ENCODE assay signal across 11 cellular contexts in the genomic region with DNA sequence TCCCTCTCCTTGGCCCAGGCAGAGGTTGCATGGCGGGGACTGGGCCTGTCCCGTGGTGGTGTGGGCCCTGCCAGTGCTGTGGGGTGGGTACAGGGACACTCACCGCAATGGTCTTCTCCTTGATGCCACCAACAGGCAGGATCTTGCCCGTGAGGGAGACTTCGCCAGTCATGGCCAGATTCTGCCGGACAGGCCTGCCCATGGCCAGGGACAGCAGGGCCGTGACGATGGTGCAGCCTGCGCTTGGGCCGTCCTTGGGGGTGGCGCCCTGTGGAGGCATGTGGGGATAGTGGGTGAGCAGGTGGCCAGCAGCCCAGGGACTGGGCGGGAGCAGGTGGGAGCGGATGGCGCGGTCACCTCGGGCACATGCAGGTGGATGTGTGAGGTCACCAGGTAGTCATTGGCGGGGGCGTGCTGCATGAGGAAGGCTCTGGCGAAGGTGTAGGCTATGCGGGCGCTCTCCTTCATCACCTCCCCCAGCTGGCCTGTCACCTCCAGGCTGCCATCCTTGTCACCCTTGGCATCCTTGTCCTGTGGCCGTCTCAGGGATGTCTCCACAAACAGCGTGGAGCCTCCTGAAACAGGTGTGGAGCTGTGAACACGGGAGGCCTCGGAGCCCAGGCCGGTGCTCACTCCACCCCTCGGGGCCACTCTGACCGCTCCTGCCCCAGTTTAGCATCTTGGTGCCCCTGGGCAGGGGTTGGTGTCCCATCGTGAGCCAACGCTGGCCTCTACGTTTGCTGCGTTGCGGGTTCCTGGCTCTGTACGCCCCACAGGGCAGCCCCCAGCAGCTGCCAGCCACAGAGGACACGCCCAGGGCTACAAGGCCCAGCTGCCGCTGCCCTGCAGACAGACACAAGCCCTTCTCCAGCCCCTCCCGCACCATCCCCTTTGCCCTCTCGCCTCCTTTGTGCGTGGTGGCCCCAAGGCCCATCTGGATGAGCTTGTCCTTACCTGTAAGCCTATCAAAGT. TPM values are rescaled to one million over a fixed set of nuclear protein-coding genes. Genes with fewer than 3 reads are reported as not detected.
A peak's percentile ranks its signal among the peaks of the same experiment; 100 is the strongest.
DNase-seq lines count a peak whose midpoint lies in the region; ATAC-seq and TF ChIP-seq lines count a peak whose summit lies in the region.
"Had no signal": no experiment of that assay in that cellular context is flagged by ENCODE, and none has a peak within 500 bp of the region (broad histone marks: within the 10 kb centered on the region; RNA-seq: fewer than 3 reads in every experiment).

No MANE protein-coding gene starts in this region.

- no peak for DNase-seq in Calu3
- peak; percentile 33 for DNase-seq in activated naive CD4-positive, alpha-beta T cell treated with anti-CD3 and anti-CD28 coated beads, Interleukin-2, amount 50 U/mL, for 16 hours
- no peak for DNase-seq in neural crest cell (ENCODE audit: low read depth, low spot score)
- DNase-seq in left lung, result no peak
- DNase-seq in SIG-M5 (lab: John Stamatoyannopoulos, UW), result no peak
- DNase-seq: esophagus squamous epithelium had no signal

- POLR2A ChIA-PET in HEK293 (lab: Yijun Ruan, JAX), result interaction anchor here (0.5 to 1.5 kb wide), 3 partner anchors 10 to 101 kb away, joined by 3 to 6 read pairs (median 3); no protein-coding TSS in a partner anchor

- intact Hi-C loops in Calu3 (cut with micrococcal nuclease; ENCODE audit: unreplicated experiment) (no loop called here), left lung (cut with DNase I) (no loop called here)

- no TSS peak for BruUV-seq in Calu3 (replicated peaks; lab: Mats Ljungman, UMichigan)

- no peak for TF ChIP-seq CTCF in Calu3 (IDR thresholded peaks at IDR 0.05; ENCODE audit: unreplicated experiment)
- no peak for TF ChIP-seq CTCF in HEK293 (tag by site-specific recombination; IDR thresholded peaks at IDR 0.05)
- TF ChIP-seq CTCF in neural crest cell (conservative IDR thresholded peaks at IDR 0.05), result no peak
- no peak for TF ChIP-seq CTCF in left lung (IDR thresholded peaks at IDR 0.05)

- H3K4me1 Mint-ChIP-seq in Calu3 (ENCODE audit: low read depth, unreplicated experiment), result no peaks in the 10 kb centered on the region
- H3K4me1 Mint-ChIP-seq in neural crest cell, result peaks cover 22% of the 10 kb centered on the region

- H3K9me3 ChIP-seq in HEK293 (ENCODE audit: control insufficient read depth, insufficient read depth, low read depth, low read length) (no peaks in the 10 kb centered on the region), left lung (no peaks in the 10 kb centered on the region)
- H3K9me3 ChIP-seq: esophagus squamous epithelium had no signal

- no peaks in the 10 kb centered on the region for H3K27me3 ChIP-seq in left lung
- H3K27me3 ChIP-seq: esophagus squamous epithelium had no signal

- H3K36me3 Mint-ChIP-seq in Calu3 (ENCODE audit: insufficient read depth, unreplicated experiment) (peaks cover 88% of the 10 kb centered on the region), neural crest cell (ENCODE audit: low read depth) (peaks cover 18% of the 10 kb centered on the region)

- H3K4me1 ChIP-seq in HEK293 (ENCODE audit: control insufficient read depth, insufficient read depth, low read length) (no peaks in the 10 kb centered on the region; the same call in 1 of the 2 replicates), left lung (peaks cover 10 to 31% of the 10 kb centered on the region in 2 donors)

- no peak overlapping the region for H3K4me3 Mint-ChIP-seq in Calu3 (ENCODE audit: low read depth, unreplicated experiment)
- peak overlapping the region; percentile 99 for H3K4me3 Mint-ChIP-seq in neural crest cell

- no peak overlapping the region for H3K4me3 ChIP-seq in HEK293 (ENCODE audit: low read depth, low read length)
- H3K4me3 ChIP-seq in left lung, result no peak overlapping the region
- H3K4me3 ChIP-seq: esophagus squamous epithelium had no signal

- H3K27ac ChIP-seq in HEK293 (ENCODE audit: extremely low read depth, low read depth, low read length) (peak overlapping the region; percentile 100), left lung (no peak overlapping the region)

- H3K36me3 ChIP-seq in HEK293 (ENCODE audit: control insufficient read depth in 2 of 2, insufficient read depth in 1 of 2, low read length in 2 of 2) (peaks cover 5 to 74% of the 10 kb centered on the region in 2 experiments; a peak in 2 of 3 replicates), left lung (peaks cover 0 to 68% of the 10 kb centered on the region in 2 donors)

- H3K27ac Mint-ChIP-seq in Calu3 (ENCODE audit: unreplicated experiment), result peak overlapping the region; percentile 50
- H3K27ac Mint-ChIP-seq in neural crest cell (ENCODE audit: unreplicated experiment), result no peak overlapping the region

- no peak for ATAC-seq in HG03460 (IDR thresholded peaks at IDR 0.05; ENCODE audit: unreplicated experiment)
- ATAC-seq in left lung, result no peak
- ATAC-seq: sciatic nerve had no signal

- no peaks in the 10 kb centered on the region for H3K27me3 Mint-ChIP-seq in Calu3 (ENCODE audit: unreplicated experiment)
- peaks cover 25% of the 10 kb centered on the region for H3K27me3 Mint-ChIP-seq in neural crest cell (ENCODE audit: low read depth)

- H3K9me3 Mint-ChIP-seq in Calu3 (ENCODE audit: low read depth, unreplicated experiment) (no peaks in the 10 kb centered on the region), neural crest cell (peaks cover 2% of the 10 kb centered on the region)

- CTCF ChIA-PET in Calu3 (lab: Charles Lee) (interaction anchor here (0.5 kb wide), 1 partner anchor 369 kb away, joined by 6 read pairs; no protein-coding TSS in a partner anchor), HEK293 (lab: Yijun Ruan, JAX) (interaction anchor here (1.1 kb wide), 1 partner anchor 16 kb away, joined by 3 read pairs; no protein-coding TSS in a partner anchor)

TF ChIP-seq in HEK293, 187 proteins besides CTCF, POLR2A, EP300 and RAD21 (continues in another document):
- TF ChIP-seq, protein P1, sequence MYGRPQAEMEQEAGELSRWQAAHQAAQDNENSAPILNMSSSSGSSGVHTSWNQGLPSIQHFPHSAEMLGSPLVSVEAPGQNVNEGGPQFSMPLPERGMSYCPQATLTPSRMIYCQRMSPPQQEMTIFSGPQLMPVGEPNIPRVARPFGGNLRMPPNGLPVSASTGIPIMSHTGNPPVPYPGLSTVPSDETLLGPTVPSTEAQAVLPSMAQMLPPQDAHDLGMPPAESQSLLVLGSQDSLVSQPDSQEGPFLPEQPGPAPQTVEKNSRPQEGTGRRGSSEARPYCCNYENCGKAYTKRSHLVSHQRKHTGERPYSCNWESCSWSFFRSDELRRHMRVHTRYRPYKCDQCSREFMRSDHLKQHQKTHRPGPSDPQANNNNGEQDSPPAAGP (tag by site-specific recombination; IDR thresholded peaks at IDR 0.05), result peak; percentile 16; the same call in 1 of the 2 replicates
- TF ChIP-seq, protein P2, sequence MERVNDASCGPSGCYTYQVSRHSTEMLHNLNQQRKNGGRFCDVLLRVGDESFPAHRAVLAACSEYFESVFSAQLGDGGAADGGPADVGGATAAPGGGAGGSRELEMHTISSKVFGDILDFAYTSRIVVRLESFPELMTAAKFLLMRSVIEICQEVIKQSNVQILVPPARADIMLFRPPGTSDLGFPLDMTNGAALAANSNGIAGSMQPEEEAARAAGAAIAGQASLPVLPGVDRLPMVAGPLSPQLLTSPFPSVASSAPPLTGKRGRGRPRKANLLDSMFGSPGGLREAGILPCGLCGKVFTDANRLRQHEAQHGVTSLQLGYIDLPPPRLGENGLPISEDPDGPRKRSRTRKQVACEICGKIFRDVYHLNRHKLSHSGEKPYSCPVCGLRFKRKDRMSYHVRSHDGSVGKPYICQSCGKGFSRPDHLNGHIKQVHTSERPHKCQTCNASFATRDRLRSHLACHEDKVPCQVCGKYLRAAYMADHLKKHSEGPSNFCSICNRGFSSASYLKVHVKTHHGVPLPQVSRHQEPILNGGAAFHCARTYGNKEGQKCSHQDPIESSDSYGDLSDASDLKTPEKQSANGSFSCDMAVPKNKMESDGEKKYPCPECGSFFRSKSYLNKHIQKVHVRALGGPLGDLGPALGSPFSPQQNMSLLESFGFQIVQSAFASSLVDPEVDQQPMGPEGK (tag by site-specific recombination; IDR thresholded peaks at IDR 0.05), result peak; percentile 70
- TF ChIP-seq, protein P3, sequence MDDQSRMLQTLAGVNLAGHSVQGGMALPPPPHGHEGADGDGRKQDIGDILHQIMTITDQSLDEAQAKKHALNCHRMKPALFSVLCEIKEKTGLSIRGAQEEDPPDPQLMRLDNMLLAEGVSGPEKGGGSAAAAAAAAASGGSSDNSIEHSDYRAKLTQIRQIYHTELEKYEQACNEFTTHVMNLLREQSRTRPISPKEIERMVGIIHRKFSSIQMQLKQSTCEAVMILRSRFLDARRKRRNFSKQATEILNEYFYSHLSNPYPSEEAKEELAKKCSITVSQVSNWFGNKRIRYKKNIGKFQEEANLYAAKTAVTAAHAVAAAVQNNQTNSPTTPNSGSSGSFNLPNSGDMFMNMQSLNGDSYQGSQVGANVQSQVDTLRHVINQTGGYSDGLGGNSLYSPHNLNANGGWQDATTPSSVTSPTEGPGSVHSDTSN (CRISPR knock-in tag; IDR thresholded peaks at IDR 0.05), result 0 out of 2 replicates have a peak, but pooled peaks have one; percentile 65
- TF ChIP-seq ZNF341 (tag by site-specific recombination; IDR thresholded peaks at IDR 0.05; ENCODE audit: low read depth), result peak; percentile 31; the same call in 1 of the 2 replicates
- peak; percentile 14; the same call in 1 of the 2 replicates for TF ChIP-seq ZBTB8A (tag by site-specific recombination; IDR thresholded peaks at IDR 0.05)
- 0 out of 2 replicates have a peak, but pooled peaks have one; percentile 76 for TF ChIP-seq ZNF837 (tag by site-specific recombination; IDR thresholded peaks at IDR 0.05)

RNA-seq across cellular contexts. Expression of a gene that starts 3.4 kb away (rescaled TPM):
- total RNA-seq in Calu3 (2022) (497 and 516 TPM in 2 replicates), neural crest cell (1,029 and 1,097 TPM in 2 replicates), left lung (100 to 1,000 TPM; 606 to 680 TPM)

RNA-seq across cellular contexts. Expression of a gene that starts 12.7 kb away (rescaled TPM):
- total RNA-seq in Calu3 (2022) (2.3 and 3.0 TPM in 2 replicates), neural crest cell (16.0 and 21.7 TPM in 2 replicates), left lung (10 to 100 TPM in 1 of 2 donors, 1 to 10 TPM in 1; 5.8 to 10.4 TPM)

RNA-seq across cellular contexts. Expression of a gene that starts 13.2 kb away (rescaled TPM):
- 37.1 and 37.9 TPM in 2 replicates for total RNA-seq in Calu3 (2022)
- total RNA-seq in neural crest cell, result 23.2 and 25.6 TPM in 2 replicates
- 10 to 100 TPM; 46.7 to 63.3 TPM for total RNA-seq in left lung

RNA-seq across cellular contexts. Expression of a gene that starts 26.5 kb away (rescaled TPM):
- 92.8 and 101 TPM in 2 replicates for total RNA-seq in Calu3 (2022)
- total RNA-seq in neural crest cell, result 89.9 and 93.2 TPM in 2 replicates
- total RNA-seq in left lung, result 10 to 100 TPM; 79.5 to 93.9 TPM

RNA-seq across cellular contexts. Expression of a gene that starts 27.0 kb away (rescaled TPM):
- not detected in 2 replicates for total RNA-seq in Calu3 (2022)
- total RNA-seq in neural crest cell, result not detected in 2 replicates
- 1 to 10 TPM in 1 of 2 donors, not detected in 1; 2.7 TPM for total RNA-seq in left lung
- total RNA-seq: kidney epithelial cell; sciatic nerve; T-helper 1 cell treated with Interleukin-12 subunit alpha and Interleukin-12 subunit beta and Interleukin-4 antibody, amounts not matched to agents 30 ng/mL and 1 ng/mL, for 36 hours had no signal
